8 cellular contexts compared by ENCODE assay signal in the genomic region with DNA sequence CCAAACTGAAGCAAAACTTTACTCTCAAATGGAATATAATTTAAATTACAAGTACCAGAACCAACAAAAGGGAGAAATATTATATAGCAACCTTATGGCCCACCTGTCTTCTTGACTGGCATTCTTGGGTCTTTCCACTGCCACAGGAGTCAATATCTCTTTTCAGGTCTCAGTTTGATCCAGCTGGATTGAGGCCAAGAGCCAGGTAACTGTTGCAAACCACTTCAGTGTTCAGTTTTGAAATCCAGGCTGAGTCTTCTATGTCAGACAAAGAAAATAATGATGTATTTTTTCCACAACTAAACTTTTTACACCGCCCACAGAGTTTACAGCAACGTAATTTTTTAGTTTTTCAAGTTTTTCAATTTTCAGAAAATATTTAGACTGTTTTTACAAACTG. TPM values are rescaled to one million over a fixed set of nuclear protein-coding genes. Genes with fewer than 3 reads are reported as not detected.
DNase-seq lines count a peak whose midpoint lies in the region; ATAC-seq and TF ChIP-seq lines count a peak whose summit lies in the region.

No MANE protein-coding gene starts in this region.

- H3K79me2 ChIP-seq in DND-41 (ENCODE audit: insufficient read depth, low read length) (peaks cover 35% of the 10 kb centered on the region), mammary epithelial cell (ENCODE audit: insufficient read depth, low read length) (peaks cover 31% of the 10 kb centered on the region)

- no TSS peak for BruUV-seq in mammary epithelial cell (replicated peaks; lab: Mats Ljungman, UMichigan)

- H2AFZ ChIP-seq in DND-41 (ENCODE audit: low read depth, low read length) = no peak overlapping the region
- peak overlapping the region; percentile 94 for H2AFZ ChIP-seq in mammary epithelial cell (ENCODE audit: low read depth, low read length)

- ATAC-seq in DND-41 (ENCODE audit: insufficient read depth, low read depth) (no peak), HG03432 (IDR thresholded peaks at IDR 0.05; ENCODE audit: unreplicated experiment) (no peak), HG03439 (IDR thresholded peaks at IDR 0.05; ENCODE audit: unreplicated experiment) (no peak)
- ATAC-seq in effector memory CD8-positive, alpha-beta T cell (replicated peaks) = no peak

- H3K36me3 Mint-ChIP-seq in neural crest cell (ENCODE audit: low read depth) = no peaks in the 10 kb centered on the region
- peaks cover 13% of the 10 kb centered on the region for H3K36me3 Mint-ChIP-seq in effector memory CD8-positive, alpha-beta T cell (ENCODE audit: insufficient read depth)

- intact Hi-C loops in mammary epithelial cell (cut with micrococcal nuclease) = loop anchor here (2.0 kb wide), 1 partner anchor 32 kb away; no protein-coding TSS in a partner anchor

- no peak overlapping the region for H3K9ac ChIP-seq in DND-41 (ENCODE audit: low read depth, low read length)
- H3K9ac ChIP-seq in mammary epithelial cell (ENCODE audit: insufficient read depth, low read length) = no peak overlapping the region

- dilution Hi-C loops in mammary epithelial cell (cut with HindIII; ENCODE audit: low sequenced_read_pairs) = no loop called here

- H3K27me3 Mint-ChIP-seq in neural crest cell (ENCODE audit: low read depth) = peaks cover 18% of the 10 kb centered on the region
- no peaks in the 10 kb centered on the region for H3K27me3 Mint-ChIP-seq in effector memory CD8-positive, alpha-beta T cell

- no peak overlapping the region for H3K4me3 ChIP-seq in DND-41 (ENCODE audit: low read depth in 1 of 2, low read length in 2 of 2)
- H3K4me3 ChIP-seq in mammary epithelial cell (replicated peaks in 1 of 3; ENCODE audit: insufficient read depth in 1 of 3, low read depth in 2 of 3, low read length in 3 of 3) = peak overlapping the region in 2 of 3 experiments; percentile 65 to 66

- H4K20me1 ChIP-seq in DND-41 (ENCODE audit: insufficient read depth, low read length) = no peaks in the 10 kb centered on the region
- no peaks in the 10 kb centered on the region for H4K20me1 ChIP-seq in mammary epithelial cell (ENCODE audit: insufficient read depth, low read length)

- TF ChIP-seq CTCF in DND-41 (IDR thresholded peaks at IDR 0.05; ENCODE audit: borderline replicate concordance, extremely low read depth, low read length, poor library complexity, severe bottlenecking) (no peak), mammary epithelial cell (conservative IDR thresholded peaks at IDR 0.05 in 1 of 2, IDR thresholded peaks at IDR 0.05 in 1 of 2; ENCODE audit: extremely low read depth in 1 of 2, insufficient read depth in 1 of 2, low read depth in 1 of 2, low read length in 2 of 2) (no peak), neural crest cell (conservative IDR thresholded peaks at IDR 0.05) (no peak)

- H3K4me1 Mint-ChIP-seq in neural crest cell = peaks cover 29% of the 10 kb centered on the region
- H3K4me1 Mint-ChIP-seq in effector memory CD8-positive, alpha-beta T cell (ENCODE audit: low read depth in 2 of 2) = peaks cover 19 to 27% of the 10 kb centered on the region in 2 donors

- H3K4me3 Mint-ChIP-seq in neural crest cell = peak overlapping the region; percentile 100
- H3K4me3 Mint-ChIP-seq in effector memory CD8-positive, alpha-beta T cell = peak overlapping the region in 1 of 2 donors; percentile 97

- H3K4me2 ChIP-seq in DND-41 (ENCODE audit: insufficient read depth, low read length) = peak overlapping the region; percentile 19; the same call in 1 of the 2 replicates
- H3K4me2 ChIP-seq in mammary epithelial cell (ENCODE audit: insufficient read depth, low read depth, low read length) = peak overlapping the region; percentile 91

- DNase-seq in DND-41 (no peak), NCI-H128 (lab: John Stamatoyannopoulos, UW; ENCODE audit: unreplicated experiment) (peak; percentile 9), mammary epithelial cell (no peak), neural crest cell (ENCODE audit: low read depth, low spot score) (no peak)
- no peak for DNase-seq in activated CD4-positive, CD25-positive, alpha-beta regulatory T cell (lab: John Stamatoyannopoulos, UW)
- no peak for DNase-seq in effector memory CD8-positive, alpha-beta T cell

- H3K9me3 ChIP-seq in DND-41 (ENCODE audit: insufficient read depth, low read length, severe bottlenecking) (no peaks in the 10 kb centered on the region), mammary epithelial cell (replicated peaks; ENCODE audit: insufficient read depth, low read length) (no peaks in the 10 kb centered on the region)

- no peaks in the 10 kb centered on the region for H3K27me3 ChIP-seq in DND-41 (ENCODE audit: insufficient read depth, low read length, poor library complexity)
- H3K27me3 ChIP-seq in mammary epithelial cell (ENCODE audit: insufficient read depth, low read length) = no peaks in the 10 kb centered on the region

- peaks cover 9% of the 10 kb centered on the region for H3K36me3 ChIP-seq in DND-41 (ENCODE audit: insufficient read depth, low read length)
- H3K36me3 ChIP-seq in mammary epithelial cell (ENCODE audit: insufficient read depth, low read length) = peaks cover 4% of the 10 kb centered on the region

- WGBS in mammary epithelial cell (ENCODE audit: low coverage, missing lambda C conversion rate) = 7% methylated on average over 2 of the region's 2 CpGs

- in situ Hi-C loops in mammary epithelial cell (cut with MboI; ENCODE audit: low sequenced_read_pairs in 2 of 2) = no loop called here

- no peaks in the 10 kb centered on the region for H3K9me3 Mint-ChIP-seq in neural crest cell
- H3K9me3 Mint-ChIP-seq in effector memory CD8-positive, alpha-beta T cell = no peaks in the 10 kb centered on the region

- H3K4me1 ChIP-seq in DND-41 (ENCODE audit: insufficient read depth, low read length) (peaks cover 38% of the 10 kb centered on the region), mammary epithelial cell (ENCODE audit: insufficient read depth, low read length) (peaks cover 21% of the 10 kb centered on the region)

- H3K27ac Mint-ChIP-seq in neural crest cell (ENCODE audit: unreplicated experiment) = no peak overlapping the region
- no peak overlapping the region for H3K27ac Mint-ChIP-seq in effector memory CD8-positive, alpha-beta T cell

- CTCF ChIA-PET in mammary epithelial cell (lab: Charles Lee; ENCODE audit: low non-redundant PET) = no interaction called here

- H3K27ac ChIP-seq in DND-41 (ENCODE audit: low read length) (no peak overlapping the region), mammary epithelial cell (ENCODE audit: insufficient read depth, low read depth, low read length) (no peak overlapping the region)

RNA-seq across cellular contexts. Expression of a gene that starts 0.6 kb away (rescaled TPM):
- total RNA-seq in mammary epithelial cell (1 to 10 TPM in 1 of 2 donors, under 1 TPM in 1; 0.92 to 1.8 TPM), neural crest cell (2.1 and 3.6 TPM in 2 replicates)
- polyA plus RNA-seq in mammary epithelial cell = 0.24 TPM
- polyA minus RNA-seq in mammary epithelial cell = not detected

RNA-seq across cellular contexts. Expression of a gene that starts 1.9 kb away (rescaled TPM):
- total RNA-seq in mammary epithelial cell = 10 to 100 TPM; 36.0 to 46.1 TPM
- polyA plus RNA-seq in mammary epithelial cell = 40.3 TPM
- 29.4 TPM for polyA minus RNA-seq in mammary epithelial cell
- total RNA-seq in neural crest cell = 48.4 and 48.6 TPM in 2 replicates

RNA-seq across cellular contexts. Expression of a gene that starts 21.3 kb away (rescaled TPM):
- total RNA-seq in mammary epithelial cell (10 to 100 TPM; 21.5 to 28.1 TPM), neural crest cell (34.6 and 36.4 TPM in 2 replicates)
- 30.2 TPM for polyA plus RNA-seq in mammary epithelial cell
- 7.3 TPM for polyA minus RNA-seq in mammary epithelial cell

RNA-seq across cellular contexts. Expression of a gene that starts 38.4 kb away (rescaled TPM):
- total RNA-seq in mammary epithelial cell (10 to 100 TPM; 26.1 to 30.2 TPM), neural crest cell (57.8 and 59.7 TPM in 2 replicates)
- polyA plus RNA-seq in mammary epithelial cell = 8.7 TPM
- 12.3 TPM for polyA minus RNA-seq in mammary epithelial cell

RNA-seq across cellular contexts. Expression of a gene that starts 59.5 kb away (rescaled TPM):
- total RNA-seq in mammary epithelial cell = 1 to 10 TPM in 1 of 2 donors, under 1 TPM in 1; 0.56 to 2.0 TPM
- not detected for polyA plus RNA-seq in mammary epithelial cell
- not detected for polyA minus RNA-seq in mammary epithelial cell
- total RNA-seq in neural crest cell = not detected in 2 replicates

Comparison
In these comparisons a context has a peak if more than half of its experiments do, and no peak if none do; other contexts are left out.
1. H3K4me3 ChIP-seq: peak in mammary epithelial cell (2 of 3); none in DND-41 (0 of 2).